ENCODE assay signal across 8 cellular contexts in genomic region chr11:64269380-64270234, GRCh38. TPM values are rescaled to one million over a fixed set of nuclear protein-coding genes. Genes with fewer than 3 reads are reported as not detected.
A peak's percentile ranks its signal among the peaks of the same experiment; 100 is the strongest.
DNase-seq lines count a peak whose midpoint lies in the region; TF ChIP-seq lines count a peak whose summit lies in the region.

No MANE protein-coding gene starts in this region.

- H3K4me3 ChIP-seq in MM.1S (ENCODE audit: low read length) (peak overlapping the region; percentile 80), foreskin fibroblast (ENCODE audit: low read depth in 1 of 2, low read length in 2 of 2) (peak overlapping the region; percentile 65 to 79), stomach (peak overlapping the region; percentile 63 to 81 (median 70))

- peaks cover 26% of the 10 kb centered on the region for H3F3A ChIP-seq in MM.1S (ENCODE audit: insufficient read depth, low read length)

- no peaks in the 10 kb centered on the region for H3K9me2 ChIP-seq in MM.1S (replicated peaks; ENCODE audit: insufficient read depth, low read length)

- H4K20me1 ChIP-seq in MM.1S (ENCODE audit: insufficient read depth, low read length) = no peaks in the 10 kb centered on the region

- H3K36me3 Mint-ChIP-seq in neural crest cell (ENCODE audit: low read depth) = peaks cover 3% of the 10 kb centered on the region

- no peak for TF ChIP-seq EP300 in stomach (IDR thresholded peaks at IDR 0.05)

- H3K27ac ChIP-seq in MM.1S (ENCODE audit: low read length) (peak overlapping the region; percentile 83), stomach (peak overlapping the region; percentile 93 to 99 (median 95))

- TF ChIP-seq CTCF in MM.1S (IDR thresholded peaks at IDR 0.05; ENCODE audit: low read length) (peak; percentile 11; the same call in 1 of the 2 replicates), foreskin fibroblast (IDR thresholded peaks at IDR 0.05; ENCODE audit: low read depth, low read length) (no peak), neural crest cell (conservative IDR thresholded peaks at IDR 0.05) (no peak), stomach (IDR thresholded peaks at IDR 0.05) (peak in 1 of 7 experiments; percentile 9)

- whole genome bisulfite sequencing in stomach, 5 donors = 0 to 1% (median 0%) methylated on average over 27 to 75 of the region's 75 CpGs

- H3K27me3 Mint-ChIP-seq in neural crest cell (ENCODE audit: low read depth) = peaks cover 7% of the 10 kb centered on the region

- peak; percentile 99 for DNase-seq in GDM1 (lab: John Stamatoyannopoulos, UW)
- peak; percentile 100 for DNase-seq in HCEC 1CT
- peak; percentile 99 for DNase-seq in MM.1S
- peak; percentile 98 for DNase-seq in SHP77 treated with DMSO at 0.1 percent for 48 hours (lab: John Stamatoyannopoulos, UW)
- DNase-seq in activated gamma-delta T cell treated with Interleukin-2 at 50 U/mL for 16 hours = peak; percentile 97
- peak; percentile 100 for DNase-seq in foreskin fibroblast
- DNase-seq in neural crest cell (ENCODE audit: low read depth, low spot score) = peak; percentile 96
- peak; percentile 98 for DNase-seq in stomach

- H3K4me1 ChIP-seq in MM.1S (ENCODE audit: low read length) (0 out of 2 replicates have a peak, but pooled peaks cover 5% of the 10 kb centered on the region), stomach (peaks cover 27 to 55% (median 51%) of the 10 kb centered on the region in 4 donors)

- H3K4me2 ChIP-seq in MM.1S (ENCODE audit: low read depth, low read length) = peak overlapping the region; percentile 83

- H3K9ac ChIP-seq in MM.1S (ENCODE audit: low read length) = peak overlapping the region; percentile 84

- intact Hi-C loops in stomach (cut with DNase I; ENCODE audit: low total_unique reads) = no loop called here

- no peaks in the 10 kb centered on the region for H3K9me3 Mint-ChIP-seq in neural crest cell

- H3K36me3 ChIP-seq in MM.1S (replicated peaks; ENCODE audit: insufficient read depth, low read length) (no peaks in the 10 kb centered on the region), stomach (peaks cover 14 to 28% (median 26%) of the 10 kb centered on the region in 4 donors)

- H3K9me3 ChIP-seq in MM.1S (replicated peaks; ENCODE audit: insufficient read depth, low read length) (no peaks in the 10 kb centered on the region), stomach (no peaks in the 10 kb centered on the region)

- peaks cover 22% of the 10 kb centered on the region for H3K4me1 Mint-ChIP-seq in neural crest cell

- peak overlapping the region; percentile 73 for H2AFZ ChIP-seq in MM.1S (ENCODE audit: low read length)

- H3K4me3 Mint-ChIP-seq in neural crest cell = peak overlapping the region; percentile 99

- H3K79me2 ChIP-seq in MM.1S (ENCODE audit: low read length) = peaks cover 11% of the 10 kb centered on the region; the same call in 1 of the 2 replicates

- H3K27ac Mint-ChIP-seq in neural crest cell (ENCODE audit: unreplicated experiment) = peak overlapping the region; percentile 100

- no peaks in the 10 kb centered on the region for H3K27me3 ChIP-seq in MM.1S (replicated peaks; ENCODE audit: insufficient read depth, low read length)
- no peaks in the 10 kb centered on the region for H3K27me3 ChIP-seq in stomach

- TF ChIP-seq POLR2A in stomach (IDR thresholded peaks at IDR 0.05) = no peak

RNA-seq across cellular contexts. Expression of gene BAD, which starts 14.9 kb away (rescaled TPM):
- total RNA-seq in neural crest cell (45.3 and 47.1 TPM in 2 replicates), stomach (100 to 1,000 TPM in 1 of 5 donors, 10 to 100 TPM in 4; 40.4 to 343 (median 70.1) TPM)
- 100 to 1,000 TPM; 114 to 207 (median 137) TPM for polyA plus RNA-seq in stomach

RNA-seq across cellular contexts. Expression of gene GPR137, which starts 16.0 kb away (rescaled TPM):
- 55.9 and 61.4 TPM in 2 replicates for total RNA-seq in neural crest cell
- total RNA-seq in stomach = 10 to 100 TPM in 2 of 5 donors, 1 to 10 TPM in 3; 2.9 to 58.8 (median 8.5) TPM
- 10 to 100 TPM; 18.8 to 23.4 (median 21.2) TPM for polyA plus RNA-seq in stomach

RNA-seq across cellular contexts. Expression of gene PLCB3, which starts 18.3 kb away (rescaled TPM):
- 36.4 and 40.5 TPM in 2 replicates for total RNA-seq in neural crest cell
- 100 to 1,000 TPM in 1 of 5 donors, 10 to 100 TPM in 4; 14.0 to 154 (median 27.4) TPM for total RNA-seq in stomach
- 10 to 100 TPM; 12.2 to 14.3 (median 14.1) TPM for polyA plus RNA-seq in stomach

RNA-seq across cellular contexts. Expression of gene KCNK4, which starts 21.5 kb away (rescaled TPM):
- total RNA-seq in neural crest cell (not detected in 2 replicates), stomach (not detected)
- not detected for polyA plus RNA-seq in stomach

RNA-seq across cellular contexts. Expression of gene PPP1R14B, which starts 22.9 kb away (rescaled TPM):
- total RNA-seq in neural crest cell (286 and 296 TPM in 2 replicates), stomach (100 to 1,000 TPM in 1 of 5 donors, 10 to 100 TPM in 4; 39.3 to 179 (median 65.9) TPM)
- polyA plus RNA-seq in stomach = 100 to 1,000 TPM in 2 of 3 donors, 10 to 100 TPM in 1; 80.6 to 234 (median 190) TPM

Comparison
In these comparisons a context has a peak if more than half of its experiments do, and no peak if none do; other contexts are left out.
1. Peak in every context shown above with its lines: DNase-seq, H3K4me3 ChIP-seq and H3K27ac ChIP-seq.